14 cellular contexts compared by ENCODE assay signal in genomic region chr12:66143868-66144267, GRCh38.
"Had no signal": no experiment of that assay in that cellular context is flagged by ENCODE, and none has a peak within 500 bp of the region (broad histone marks: within the 10 kb centered on the region; RNA-seq: fewer than 3 reads in every experiment).

No MANE protein-coding gene starts in this region.

- H3K27ac ChIP-seq: brain microvascular endothelial cell, neural progenitor cell, WERI-Rb-1 had no signal

- H3K9ac ChIP-seq: neural progenitor cell had no signal

- H3K4me3 ChIP-seq: esophagus squamous epithelium, neural progenitor cell, pancreas, skin epidermis had no signal

- H3K27ac Mint-ChIP-seq: neural progenitor cell had no signal

- H3K9me3 ChIP-seq: pancreas had no signal

- DNase-seq: activated CD4-positive, alpha-beta T cell treated with anti-CD3 and anti-CD28 coated beads for 36 hours; activated CD8-positive, alpha-beta memory T cell treated with anti-CD3 and anti-CD28 coated beads for 24 hours; amygdala; brain microvascular endothelial cell; esophagus squamous epithelium; foreskin fibroblast; glutamatergic neuron; mesendoderm; pancreas; WERI-Rb-1 had no signal

- H3K4me2 ChIP-seq: neural progenitor cell had no signal

- H3K4me3 Mint-ChIP-seq: activated CD4-positive, alpha-beta T cell treated with anti-CD3 and anti-CD28 coated beads for 36 hours; neural progenitor cell had no signal

- H2AFZ ChIP-seq: neural progenitor cell had no signal

- ATAC-seq: activated CD4-positive, alpha-beta T cell treated with anti-CD3 and anti-CD28 coated beads for 36 hours; activated naive CD4-positive, alpha-beta T cell treated with anti-CD3 and anti-CD28 coated beads, Interleukin-2, amount 50 U/mL, for 72 hours; left lobe of liver; pancreas had no signal

- H3K4me1 ChIP-seq: neural progenitor cell had no signal

- H3K4me1 Mint-ChIP-seq: neural progenitor cell had no signal

- H3K27me3 Mint-ChIP-seq: activated CD4-positive, alpha-beta T cell treated with anti-CD3 and anti-CD28 coated beads for 36 hours had no signal

- H3K27me3 ChIP-seq: brain microvascular endothelial cell, esophagus squamous epithelium, neural progenitor cell, pancreas had no signal

- H3K36me3 ChIP-seq: WERI-Rb-1 had no signal
